16 cellular contexts compared by ENCODE assay signal in the genomic region with DNA sequence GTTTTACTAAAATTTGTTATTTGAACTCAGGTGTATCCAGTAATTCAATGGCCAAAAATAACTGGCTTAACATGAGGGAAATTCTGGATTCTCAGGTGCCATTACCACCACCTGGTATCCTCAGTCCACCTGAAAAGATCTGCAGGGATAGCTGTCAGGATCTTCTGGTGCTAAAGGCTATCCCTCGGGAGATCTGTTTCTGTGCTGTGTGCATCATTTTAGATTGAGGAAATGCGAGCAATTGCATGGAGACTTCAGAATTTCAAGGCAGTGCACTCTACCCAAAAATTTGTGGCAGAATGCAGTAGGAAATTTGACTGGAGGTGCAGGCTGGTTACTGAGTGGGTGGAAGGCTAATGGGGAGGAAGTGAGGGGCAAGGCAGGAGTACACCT. TPM values are rescaled to one million over a fixed set of nuclear protein-coding genes. Genes with fewer than 3 reads are reported as not detected.
DNase-seq lines count a peak whose midpoint lies in the region; ATAC-seq and TF ChIP-seq lines count a peak whose summit lies in the region.
"Had no signal": no experiment of that assay in that cellular context is flagged by ENCODE, and none has a peak within 500 bp of the region (broad histone marks: within the 10 kb centered on the region; RNA-seq: fewer than 3 reads in every experiment).

No MANE protein-coding gene starts in this region.

- 89 to 91% methylated on average over 2 of the region's 2 CpGs for WGBS in esophagus, 2 donors
- WGBS in right cardiac atrium = 90% methylated on average over 2 of the region's 2 CpGs

- H3K9me3 Mint-ChIP-seq in stimulated activated naive CD8-positive, alpha-beta T cell treated with anti-CD3 and anti-CD28 coated beads, Interleukin-15, Interleukin-2, amounts not matched to agents 100 ng/mL and 50 ng/mL, for 24 hours = no peaks in the 10 kb centered on the region
- H3K9me3 Mint-ChIP-seq in activated B cell treated with CpG ODN at 0.5 μM for 24 hours = no peaks in the 10 kb centered on the region
- H3K9me3 Mint-ChIP-seq: activated CD4-positive, alpha-beta T cell treated with anti-CD3 and anti-CD28 coated beads, Interleukin-2, amount 10 ng/mL, durations not matched to agents 24 days and 14 days had no signal

- peaks cover 64% of the 10 kb centered on the region for H3K36me3 Mint-ChIP-seq in stimulated activated naive CD8-positive, alpha-beta T cell treated with anti-CD3 and anti-CD28 coated beads, Interleukin-15, Interleukin-2, amounts not matched to agents 100 ng/mL and 50 ng/mL, for 24 hours (ENCODE audit: low read depth)
- peaks cover 62% of the 10 kb centered on the region for H3K36me3 Mint-ChIP-seq in activated B cell treated with CpG ODN at 0.5 μM for 24 hours (ENCODE audit: low read depth)

- H3K4me3 ChIP-seq in esophagus (ENCODE audit: low read depth in 1 of 2, low read length in 2 of 2) (no peak overlapping the region), right cardiac atrium (ENCODE audit: low read length) (no peak overlapping the region)
- H3K4me3 ChIP-seq: gastroesophageal sphincter, skin epidermis had no signal

- peaks cover 9 to 21% of the 10 kb centered on the region in 2 donors for H3K36me3 ChIP-seq in esophagus (ENCODE audit: control insufficient read depth in 2 of 2, insufficient read depth in 2 of 2, low read length in 1 of 2)

- H3K4me1 ChIP-seq in esophagus (ENCODE audit: control insufficient read depth in 2 of 2, insufficient read depth in 2 of 2, low read length in 1 of 2) = no peaks in the 10 kb centered on the region
- H3K4me1 ChIP-seq in right cardiac atrium (ENCODE audit: control insufficient read depth, insufficient read depth, low read length) = no peaks in the 10 kb centered on the region

- H3K27ac ChIP-seq in esophagus (ENCODE audit: low read depth in 2 of 2, low read length in 1 of 2) = peak overlapping the region; percentile 47 to 52
- no peak overlapping the region for H3K27ac ChIP-seq in right cardiac atrium (ENCODE audit: low read length)
- H3K27ac ChIP-seq: gastroesophageal sphincter had no signal

- no peak for TF ChIP-seq CTCF in activated B cell treated with CpG ODN at 0.5 μM for 24 hours (IDR thresholded peaks at IDR 0.05)

- H3K27me3 ChIP-seq in esophagus (ENCODE audit: control insufficient read depth in 1 of 2, insufficient read depth in 2 of 2, low read length in 2 of 2) (no peaks in the 10 kb centered on the region), right cardiac atrium (ENCODE audit: control insufficient read depth, insufficient read depth) (no peaks in the 10 kb centered on the region)
- H3K27me3 ChIP-seq: gastroesophageal sphincter had no signal

- H3K4me1 Mint-ChIP-seq in stimulated activated naive CD8-positive, alpha-beta T cell treated with anti-CD3 and anti-CD28 coated beads, Interleukin-15, Interleukin-2, amounts not matched to agents 100 ng/mL and 50 ng/mL, for 24 hours (ENCODE audit: low read depth) = peaks cover 32% of the 10 kb centered on the region
- peaks cover 13% of the 10 kb centered on the region for H3K4me1 Mint-ChIP-seq in activated B cell treated with CpG ODN at 0.5 μM for 24 hours

- no peak overlapping the region for H3K4me3 Mint-ChIP-seq in stimulated activated naive CD8-positive, alpha-beta T cell treated with anti-CD3 and anti-CD28 coated beads, Interleukin-15, Interleukin-2, amounts not matched to agents 100 ng/mL and 50 ng/mL, for 24 hours
- no peak overlapping the region for H3K4me3 Mint-ChIP-seq in activated B cell treated with CpG ODN at 0.5 μM for 24 hours
- H3K4me3 Mint-ChIP-seq: activated CD4-positive, alpha-beta T cell treated with anti-CD3 and anti-CD28 coated beads, Interleukin-2, amount 10 ng/mL, durations not matched to agents 24 days and 14 days had no signal

- no peak for ATAC-seq in stimulated activated naive CD8-positive, alpha-beta T cell treated with anti-CD3 and anti-CD28 coated beads, Interleukin-15, Interleukin-2, amounts not matched to agents 100 U/mL and 50 U/mL, for 24 hours
- ATAC-seq in activated B cell treated with CpG ODN at 0.5 μM for 24 hours (ENCODE audit: low read depth) = no peak
- no peak for ATAC-seq in HG03025 (IDR thresholded peaks at IDR 0.05; ENCODE audit: low FRiP score, unreplicated experiment)
- ATAC-seq in GM21360 (IDR thresholded peaks at IDR 0.05; ENCODE audit: unreplicated experiment) = no peak
- ATAC-seq in right cardiac atrium = no peak

- CTCF ChIA-PET in activated B cell treated with CpG ODN at 0.5 μM for 24 hours (lab: Charles Lee) = interaction anchor here (8.7 kb wide), 1 partner anchor 74 kb away, joined by 272 read pairs; no protein-coding TSS in a partner anchor

- POLR2A ChIA-PET in activated B cell treated with CpG ODN at 0.5 μM for 24 hours (lab: Charles Lee) = interaction anchor here (1.8 kb wide), 1 partner anchor 75 kb away, joined by 5 read pairs; no protein-coding TSS in a partner anchor

- peak overlapping the region; percentile 61 for H3K27ac Mint-ChIP-seq in stimulated activated naive CD8-positive, alpha-beta T cell treated with anti-CD3 and anti-CD28 coated beads, Interleukin-15, Interleukin-2, amounts not matched to agents 100 ng/mL and 50 ng/mL, for 24 hours
- peak overlapping the region; percentile 30 for H3K27ac Mint-ChIP-seq in activated B cell treated with CpG ODN at 0.5 μM for 24 hours
- H3K27ac Mint-ChIP-seq: progenitor cell of endocrine pancreas had no signal

- no peaks in the 10 kb centered on the region for H3K27me3 Mint-ChIP-seq in stimulated activated naive CD8-positive, alpha-beta T cell treated with anti-CD3 and anti-CD28 coated beads, Interleukin-15, Interleukin-2, amounts not matched to agents 100 ng/mL and 50 ng/mL, for 24 hours
- no peaks in the 10 kb centered on the region for H3K27me3 Mint-ChIP-seq in activated B cell treated with CpG ODN at 0.5 μM for 24 hours
- H3K27me3 Mint-ChIP-seq: activated CD4-positive, alpha-beta T cell treated with anti-CD3 and anti-CD28 coated beads, Interleukin-2, amount 10 ng/mL, durations not matched to agents 24 days and 14 days; progenitor cell of endocrine pancreas had no signal

- DNase-seq in stimulated activated naive CD8-positive, alpha-beta T cell treated with anti-CD3 and anti-CD28 coated beads, Interleukin-15, Interleukin-2, amounts not matched to agents 100 U/mL and 50 U/mL, for 24 hours = no peak
- DNase-seq in activated B cell treated with CpG ODN at 0.5 μM for 24 hours = no peak
- DNase-seq in medulla oblongata (ENCODE audit: extremely low spot score) = no peak
- no peak for DNase-seq in right cardiac atrium
- DNase-seq: Karpas-422, NCI-H1092 treated with DMSO at 0.1 percent for 48 hours, NCI-H2081, NCI-H446 had no signal

- intact Hi-C loops in activated B cell treated with CpG ODN at 0.5 μM for 24 hours (cut with micrococcal nuclease) = no loop called here
- intact Hi-C loops in right cardiac atrium (cut with DNase I) = loop anchor here (5.0 to 10.0 kb wide), 4 partner anchors 50 to 80 kb away; partner anchors contain the start of gene CLIP1 (in 1 of the 4)

- H3K9me3 ChIP-seq in esophagus (ENCODE audit: control insufficient read depth in 2 of 2, insufficient read depth in 1 of 2, low read depth in 1 of 2, low read length in 1 of 2) (no peaks in the 10 kb centered on the region), right cardiac atrium (ENCODE audit: control insufficient read depth, low read length) (no peaks in the 10 kb centered on the region)
- H3K9me3 ChIP-seq: gastroesophageal sphincter had no signal

RNA-seq across cellular contexts. Expression of gene ZCCHC8, which starts 26.4 kb away (rescaled TPM):
- total RNA-seq in activated B cell treated with CpG ODN at 0.5 μM for 24 hours = 39.8 and 48.0 TPM in 2 replicates
- polyA plus RNA-seq in esophagus = 10 to 100 TPM; 15.4 to 27.6 TPM
- 10 to 100 TPM; 10.7 to 11.7 (median 10.8) TPM for total RNA-seq in right cardiac atrium
- polyA plus RNA-seq in right cardiac atrium = 11.6 TPM

RNA-seq across cellular contexts. Expression of gene CLIP1, which starts 51.9 kb away (rescaled TPM):
- 58.6 and 63.2 TPM in 2 replicates for total RNA-seq in activated B cell treated with CpG ODN at 0.5 μM for 24 hours
- polyA plus RNA-seq in esophagus = 10 to 100 TPM; 50.0 to 52.3 TPM
- 100 to 1,000 TPM; 112 to 131 (median 121) TPM for total RNA-seq in right cardiac atrium
- polyA plus RNA-seq in right cardiac atrium = 43.7 TPM

RNA-seq across cellular contexts. Expression of gene RSRC2, which starts 52.4 kb away (rescaled TPM):
- total RNA-seq in activated B cell treated with CpG ODN at 0.5 μM for 24 hours (106 and 126 TPM in 2 replicates), right cardiac atrium (10 to 100 TPM; 40.2 to 49.6 (median 44.1) TPM)
- polyA plus RNA-seq in esophagus (10 to 100 TPM; 44.0 to 49.8 TPM), right cardiac atrium (47.5 TPM)

RNA-seq across cellular contexts. Expression of gene KNTC1, which starts 52.7 kb away (rescaled TPM):
- total RNA-seq in activated B cell treated with CpG ODN at 0.5 μM for 24 hours (45.5 and 64.0 TPM in 2 replicates), right cardiac atrium (1 to 10 TPM; 2.7 to 4.7 (median 4.2) TPM)
- polyA plus RNA-seq in esophagus (10 to 100 TPM in 1 of 2 donors, 1 to 10 TPM in 1; 9.6 to 22.9 TPM), right cardiac atrium (2.7 TPM)
